Comparison of ENCODE assay signal across 11 cellular contexts in genomic region chr21:41684381-41685245, GRCh38.
DNase-seq lines count a peak whose midpoint lies in the region; ATAC-seq and TF ChIP-seq lines count a peak whose summit lies in the region.
"Had no signal": no experiment of that assay in that cellular context is flagged by ENCODE, and none has a peak within 500 bp of the region (broad histone marks: within the 10 kb centered on the region; RNA-seq: fewer than 3 reads in every experiment).

No MANE protein-coding gene starts in this region.

- H3K9me3 Mint-ChIP-seq in activated naive CD4-positive, alpha-beta T cell treated with anti-CD3 and anti-CD28 coated beads for 36 hours, result no peaks in the 10 kb centered on the region
- H3K9me3 Mint-ChIP-seq in stimulated activated naive B cell treated with anti-CD40 and anti-IgM and Interleukin-4, amounts not matched to agents 10 μg/mL and 1 μg/mL and 100 μg/mL, for 72 hours, result peaks cover 2% of the 10 kb centered on the region in 2 donors

- TF ChIP-seq POLR2A in esophagus squamous epithelium (IDR thresholded peaks at IDR 0.05), result no peak

- POLR2A ChIA-PET in PC-9 (lab: Charles Lee; ENCODE audit: unreplicated experiment), result interaction anchor here (0.6 to 0.7 kb wide), 2 partner anchors 20 to 84 kb away, joined by 4 to 31 read pairs; no protein-coding TSS in a partner anchor

- H3K27ac ChIP-seq in PC-9 (peak overlapping the region; percentile 99), esophagus squamous epithelium (peak overlapping the region; percentile 94 to 97 (median 94))
- H3K27ac ChIP-seq: heart right ventricle had no signal

- ATAC-seq in omental fat pad (ENCODE audit: low FRiP score) (peak; percentile 82), GM21515 (IDR thresholded peaks at IDR 0.05; ENCODE audit: unreplicated experiment) (no peak)
- no peak for ATAC-seq in stimulated activated naive B cell treated with anti-CD40 and anti-IgM and Interleukin-4, amounts not matched to agents 10 μg/mL and 1 μg/mL and 100 μg/mL, for 72 hours (replicated peaks)

- BruUV-seq in PC-9 (replicated peaks; lab: Mats Ljungman, UMichigan), result no TSS peak

- no peaks in the 10 kb centered on the region for H4K20me1 ChIP-seq in PC-9 (ENCODE audit: insufficient read depth)

- H3K27me3 Mint-ChIP-seq in activated naive CD4-positive, alpha-beta T cell treated with anti-CD3 and anti-CD28 coated beads for 36 hours (ENCODE audit: low read depth), result peaks cover 7% of the 10 kb centered on the region
- peaks cover 22 to 34% of the 10 kb centered on the region in 2 donors for H3K27me3 Mint-ChIP-seq in stimulated activated naive B cell treated with anti-CD40 and anti-IgM and Interleukin-4, amounts not matched to agents 10 μg/mL and 1 μg/mL and 100 μg/mL, for 72 hours

- H3K79me2 ChIP-seq in PC-9 (ENCODE audit: low read depth), result peaks cover 33% of the 10 kb centered on the region

- H3F3A ChIP-seq in PC-9 (ENCODE audit: insufficient read depth, low read depth), result peaks cover 75% of the 10 kb centered on the region

- no peaks in the 10 kb centered on the region for H3K36me3 Mint-ChIP-seq in activated naive CD4-positive, alpha-beta T cell treated with anti-CD3 and anti-CD28 coated beads for 36 hours (ENCODE audit: low read depth)
- no peaks in the 10 kb centered on the region for H3K36me3 Mint-ChIP-seq in stimulated activated naive B cell treated with anti-CD40 and anti-IgM and Interleukin-4, amounts not matched to agents 10 μg/mL and 1 μg/mL and 100 μg/mL, for 72 hours
- H3K36me3 Mint-ChIP-seq: CD8-positive, alpha-beta memory T cell had no signal

- H3K4me3 ChIP-seq in PC-9 (peak overlapping the region; percentile 7; the same call in 1 of the 2 replicates), esophagus squamous epithelium (no peak overlapping the region)
- H3K4me3 ChIP-seq: heart right ventricle had no signal

- WGBS in esophagus squamous epithelium, 2 donors, result 35 to 42% methylated on average over 26 of the region's 26 CpGs

- no peak for TF ChIP-seq CTCF in PC-9 (conservative IDR thresholded peaks at IDR 0.05)
- TF ChIP-seq CTCF in esophagus squamous epithelium (IDR thresholded peaks at IDR 0.05), result no peak
- no peak for TF ChIP-seq CTCF in omental fat pad (IDR thresholded peaks at IDR 0.05)

- H3K9me2 ChIP-seq in PC-9 (ENCODE audit: insufficient read depth), result no peaks in the 10 kb centered on the region

- H3K27ac Mint-ChIP-seq in activated naive CD4-positive, alpha-beta T cell treated with anti-CD3 and anti-CD28 coated beads for 36 hours, result no peak overlapping the region
- H3K27ac Mint-ChIP-seq in stimulated activated naive B cell treated with anti-CD40 and anti-IgM and Interleukin-4, amounts not matched to agents 10 μg/mL and 1 μg/mL and 100 μg/mL, for 72 hours, result no peak overlapping the region
- H3K27ac Mint-ChIP-seq: CD8-positive, alpha-beta memory T cell had no signal

- peak; percentile 77 for DNase-seq in AG20443 (ENCODE audit: low spot score)
- DNase-seq in PC-9, result peak; percentile 69 to 92
- no peak for DNase-seq in esophagus squamous epithelium (lab: John Stamatoyannopoulos, UW)
- no peak for DNase-seq in omental fat pad (ENCODE audit: low spot score)
- no peak for DNase-seq in NCI-H2029 (lab: John Stamatoyannopoulos, UW)
- DNase-seq in activated naive CD4-positive, alpha-beta T cell treated with anti-CD3 and anti-CD28 coated beads for 36 hours, result no peak
- no peak for DNase-seq in stimulated activated naive B cell treated with anti-CD40 and anti-IgM and Interleukin-4, amounts not matched to agents 10 μg/mL and 1 μg/mL and 100 μg/mL, for 72 hours
- DNase-seq: activated CD4-positive, alpha-beta T cell treated with anti-CD3 and anti-CD28 coated beads, Interleukin-2, amount 50 U/mL, for 48 hours; CD8-positive, alpha-beta memory T cell; heart right ventricle had no signal

- H3K4me2 ChIP-seq in PC-9, result peak overlapping the region; percentile 73

- no peak overlapping the region for H2AFZ ChIP-seq in PC-9

- no peaks in the 10 kb centered on the region for H3K4me1 Mint-ChIP-seq in activated naive CD4-positive, alpha-beta T cell treated with anti-CD3 and anti-CD28 coated beads for 36 hours (ENCODE audit: low read depth)
- H3K4me1 Mint-ChIP-seq in stimulated activated naive B cell treated with anti-CD40 and anti-IgM and Interleukin-4, amounts not matched to agents 10 μg/mL and 1 μg/mL and 100 μg/mL, for 72 hours, result no peaks in the 10 kb centered on the region
- H3K4me1 Mint-ChIP-seq: CD8-positive, alpha-beta memory T cell had no signal

- CTCF ChIA-PET in PC-9 (lab: Charles Lee), result no interaction called here
- CTCF ChIA-PET in activated naive CD4-positive, alpha-beta T cell treated with anti-CD3 and anti-CD28 coated beads for 36 hours (lab: Charles Lee), result no interaction called here

- H3K27me3 ChIP-seq in PC-9 (ENCODE audit: insufficient read depth, low read depth) (no peaks in the 10 kb centered on the region), esophagus squamous epithelium (peaks cover 0 to 24% (median 0%) of the 10 kb centered on the region in 4 donors)

- H3K9me3 ChIP-seq in PC-9 (ENCODE audit: insufficient read depth, low read depth), result no peaks in the 10 kb centered on the region
- no peaks in the 10 kb centered on the region for H3K9me3 ChIP-seq in esophagus squamous epithelium

- peaks cover 77% of the 10 kb centered on the region for H3K4me1 ChIP-seq in PC-9 (replicated peaks; ENCODE audit: insufficient read depth)
- peaks cover 34 to 87% (median 42%) of the 10 kb centered on the region in 3 donors for H3K4me1 ChIP-seq in esophagus squamous epithelium

- intact Hi-C loops in PC-9 (cut with micrococcal nuclease; ENCODE audit: unreplicated experiment), result loop anchor here (1.0 to 5.0 kb wide), 5 partner anchors 23 to 768 kb away; no protein-coding TSS in a partner anchor
- intact Hi-C loops in esophagus squamous epithelium (cut with DNase I), result no loop called here
- intact Hi-C loops in activated naive CD4-positive, alpha-beta T cell treated with anti-CD3 and anti-CD28 coated beads for 36 hours (cut with micrococcal nuclease), result no loop called here

- H3K36me3 ChIP-seq in PC-9 (ENCODE audit: low read depth), result no peaks in the 10 kb centered on the region
- H3K36me3 ChIP-seq in esophagus squamous epithelium, result no peaks in the 10 kb centered on the region
- H3K36me3 ChIP-seq: heart right ventricle had no signal

- no peak overlapping the region for H3K4me3 Mint-ChIP-seq in activated naive CD4-positive, alpha-beta T cell treated with anti-CD3 and anti-CD28 coated beads for 36 hours
- no peak overlapping the region for H3K4me3 Mint-ChIP-seq in stimulated activated naive B cell treated with anti-CD40 and anti-IgM and Interleukin-4, amounts not matched to agents 10 μg/mL and 1 μg/mL and 100 μg/mL, for 72 hours
- H3K4me3 Mint-ChIP-seq: CD8-positive, alpha-beta memory T cell had no signal

Comparison
In these comparisons a context has a peak if more than half of its experiments do, and no peak if none do; other contexts are left out.
1. DNase-seq: peak in AG20443 (single experiment) and PC-9 (2 of 2); none in esophagus squamous epithelium (single experiment), omental fat pad (single experiment), NCI-H2029 (single experiment), activated naive CD4-positive, alpha-beta T cell treated with anti-CD3 and anti-CD28 coated beads for 36 hours (single experiment) and stimulated activated naive B cell treated with anti-CD40 and anti-IgM and Interleukin-4, amounts not matched to agents 10 μg/mL and 1 μg/mL and 100 μg/mL, for 72 hours (single experiment).